In genomic region chr11:134752526-134752925, GRCh38 we compare ENCODE assay signal across 19 cellular contexts.
"Had no signal": no experiment of that assay in that cellular context is flagged by ENCODE, and none has a peak within 500 bp of the region (broad histone marks: within the 10 kb centered on the region; RNA-seq: fewer than 3 reads in every experiment).

No MANE protein-coding gene starts in this region.

- H3K4me3 Mint-ChIP-seq: central memory CD8-positive, alpha-beta T cell; dendritic cell treated with granulocyte-macrophage colony-stimulating factor and Interleukin-4, amounts not matched to agents 40 ng/mL and 50 ng/mL, for 4 days; naive thymus-derived CD4-positive, alpha-beta T cell; nephron progenitor cell; stimulated activated effector memory CD8-positive, alpha-beta T cell treated with anti-CD3 and anti-CD28 coated beads, Interleukin-12 subunit alpha, Interleukin-12 subunit beta, amount 100 ng/mL, for 72 hours had no signal

- H3K36me3 Mint-ChIP-seq: naive thymus-derived CD4-positive, alpha-beta T cell; stimulated activated effector memory CD8-positive, alpha-beta T cell treated with anti-CD3 and anti-CD28 coated beads, Interleukin-12 subunit alpha, Interleukin-12 subunit beta, amount 100 ng/mL, for 72 hours had no signal

- H3K4me1 Mint-ChIP-seq: central memory CD8-positive, alpha-beta T cell; naive thymus-derived CD4-positive, alpha-beta T cell; stimulated activated effector memory CD8-positive, alpha-beta T cell treated with anti-CD3 and anti-CD28 coated beads, Interleukin-12 subunit alpha, Interleukin-12 subunit beta, amount 100 ng/mL, for 72 hours had no signal

- H3K36me3 ChIP-seq: left ventricle myocardium inferior, lower lobe of right lung, neutrophil, tibial artery, upper lobe of right lung had no signal

- H3K4me3 ChIP-seq: left ventricle myocardium inferior, lower lobe of right lung, smooth muscle cell, tibial artery, upper lobe of right lung had no signal

- ATAC-seq: lower lobe of right lung; naive thymus-derived CD4-positive, alpha-beta T cell; stimulated activated effector memory CD8-positive, alpha-beta T cell treated with anti-CD3 and anti-CD28 coated beads, Interleukin-12 subunit alpha, Interleukin-12 subunit beta, amount 100 ng/mL, for 72 hours; stimulated activated naive CD8-positive, alpha-beta T cell treated with anti-CD3 and anti-CD28 coated beads, Interleukin-15, Interleukin-2, amounts not matched to agents 100 U/mL and 50 U/mL, for 24 hours; upper lobe of right lung had no signal

- H3K4me2 ChIP-seq: smooth muscle cell had no signal

- H3K27me3 Mint-ChIP-seq: dendritic cell treated with granulocyte-macrophage colony-stimulating factor and Interleukin-4, amounts not matched to agents 40 ng/mL and 50 ng/mL, for 4 days had no signal

- H3K4me1 ChIP-seq: left ventricle myocardium inferior, lower lobe of right lung, tibial artery, upper lobe of right lung had no signal

- H3K27ac Mint-ChIP-seq: dendritic cell treated with granulocyte-macrophage colony-stimulating factor and Interleukin-4, amounts not matched to agents 40 ng/mL and 50 ng/mL, for 4 days; naive thymus-derived CD4-positive, alpha-beta T cell; nephron progenitor cell; stimulated activated effector memory CD8-positive, alpha-beta T cell treated with anti-CD3 and anti-CD28 coated beads, Interleukin-12 subunit alpha, Interleukin-12 subunit beta, amount 100 ng/mL, for 72 hours had no signal

- H3K27ac ChIP-seq: left ventricle myocardium inferior, lower lobe of right lung, neutrophil, tibial artery, upper lobe of right lung had no signal

- H3K9me3 ChIP-seq: lower lobe of right lung, neutrophil, tibial artery had no signal

- H3K27me3 ChIP-seq: neutrophil, tibial artery, upper lobe of right lung had no signal

- DNase-seq: erythroblast; foreskin melanocyte; hippocampal formation; left ventricle myocardium inferior; lower lobe of right lung; mesenchymal stem cell; naive thymus-derived CD4-positive, alpha-beta T cell; nephron progenitor cell; posterior cingulate gyrus; stimulated activated CD4-positive, alpha-beta T cell treated with anti-CD3 and anti-CD28 coated beads, Interleukin-4, amount 100 ng/mL, for 1 hour; stimulated activated CD8-positive, alpha-beta memory T cell treated with anti-CD3 and anti-CD28 coated beads, Interleukin-4, amount 100 ng/mL, for 48 hours; stimulated activated naive CD8-positive, alpha-beta T cell treated with anti-CD3 and anti-CD28 coated beads, Interleukin-15, Interleukin-2, amounts not matched to agents 100 U/mL and 50 U/mL, for 24 hours; tibial artery; upper lobe of right lung had no signal
